38 cellular contexts compared by ENCODE assay signal in genomic region chr10:87642988-87643387, GRCh38. TPM values are rescaled to one million over a fixed set of nuclear protein-coding genes. Genes with fewer than 3 reads are reported as not detected.
"Had no signal": no experiment of that assay in that cellular context is flagged by ENCODE, and none has a peak within 500 bp of the region (broad histone marks: within the 10 kb centered on the region; RNA-seq: fewer than 3 reads in every experiment).

No MANE protein-coding gene starts in this region.

- H3K4me3 ChIP-seq: esophagus squamous epithelium, gastrocnemius medialis, hepatocyte, psoas muscle, sigmoid colon, smooth muscle cell, stomach, tibial nerve had no signal

- H3K4me3 Mint-ChIP-seq: activated CD4-positive, alpha-beta memory T cell treated with anti-CD3 and anti-CD28 coated beads for 36 hours; activated CD4-positive, alpha-beta T cell treated with anti-CD3 and anti-CD28 coated beads, Interleukin-2, amount 10 ng/mL, durations not matched to agents 24 days and 14 days; activated naive CD4-positive, alpha-beta T cell treated with anti-CD3 and anti-CD28 coated beads for 36 hours; activated naive CD8-positive, alpha-beta T cell treated with anti-CD3 and anti-CD28 coated beads for 36 hours; activated T-helper 1 cell treated with anti-CD3 and anti-CD28 coated beads, Interleukin-12 subunit alpha, Interleukin-12 subunit beta, Interleukin-2, Interleukin-4 antibody, amounts not matched to agents 30 ng/mL and 10 ng/mL and 1 ng/mL, durations not matched to agents 14 hours and 24 hours and 36 hours; dendritic cell treated with granulocyte-macrophage colony-stimulating factor and Interleukin-4, amounts not matched to agents 40 ng/mL and 50 ng/mL, for 4 days; endodermal cell; naive thymus-derived CD4-positive, alpha-beta T cell; stimulated activated memory B cell treated with anti-CD40 and anti-IgM and Interleukin-4, amounts not matched to agents 10 μg/mL and 1 μg/mL and 100 μg/mL, for 72 hours; T-helper 1 cell treated with Interleukin-12 subunit alpha and Interleukin-12 subunit beta and Interleukin-4 antibody, amounts not matched to agents 30 μg/mL and 1 μg/mL, for 36 hours had no signal

- H3K4me1 Mint-ChIP-seq: naive thymus-derived CD4-positive, alpha-beta T cell had no signal

- H3K4me2 ChIP-seq: hepatocyte, smooth muscle cell had no signal

- H3K79me2 ChIP-seq: hepatocyte, parathyroid adenoma had no signal

- H3K27me3 Mint-ChIP-seq: activated CD4-positive, alpha-beta memory T cell treated with anti-CD3 and anti-CD28 coated beads for 36 hours; activated CD4-positive, alpha-beta T cell treated with anti-CD3 and anti-CD28 coated beads, Interleukin-2, amount 10 ng/mL, durations not matched to agents 24 days and 14 days; activated naive CD8-positive, alpha-beta T cell treated with anti-CD3 and anti-CD28 coated beads for 36 hours; stimulated activated memory B cell treated with anti-CD40 and anti-IgM and Interleukin-4, amounts not matched to agents 10 μg/mL and 1 μg/mL and 100 μg/mL, for 72 hours had no signal

- ATAC-seq: gastrocnemius medialis; left cardiac atrium; naive thymus-derived CD4-positive, alpha-beta T cell; psoas muscle; stimulated activated memory B cell treated with anti-CD40 and anti-IgM and Interleukin-4, amounts not matched to agents 10 μg/mL and 1 μg/mL and 100 μg/mL, for 72 hours had no signal

- H3K9me3 Mint-ChIP-seq: endodermal cell had no signal

- H2AFZ ChIP-seq: hepatocyte, parathyroid adenoma had no signal

- H3K27ac ChIP-seq: brain microvascular endothelial cell, esophagus squamous epithelium, gastrocnemius medialis, hepatocyte, parathyroid adenoma, psoas muscle, sigmoid colon, stomach, tibial nerve, WERI-Rb-1 had no signal

- DNase-seq: activated CD4-positive, alpha-beta memory T cell treated with anti-CD3 and anti-CD28 coated beads for 36 hours; activated CD4-positive, alpha-beta T cell treated with anti-CD3 and anti-CD28 coated beads, Interleukin-2, amount 10 ng/mL, durations not matched to agents 24 days and 14 days; activated CD4-positive, CD25-positive, alpha-beta regulatory T cell treated with anti-CD3 and anti-CD28 coated beads, Interleukin-2, amount 50 U/mL, for 72 hours; activated CD8-positive, alpha-beta memory T cell treated with anti-CD3 and anti-CD28 coated beads, Interleukin-2, amount 50 U/mL, for 4 hours; activated effector memory CD4-positive, alpha-beta T cell treated with anti-CD3 and anti-CD28 coated beads, Interleukin-2, amount 50 U/mL, for 16 hours; activated naive CD4-positive, alpha-beta T cell treated with anti-CD3 and anti-CD28 coated beads for 36 hours; activated naive CD8-positive, alpha-beta T cell treated with anti-CD3 and anti-CD28 coated beads for 36 hours; activated T-cell treated with anti-CD3 and anti-CD28 coated beads, Interleukin-2, amount 50 U/mL, for 1 hour; amniotic stem cell; brain microvascular endothelial cell; central memory CD4-positive, alpha-beta T cell; endodermal cell; esophagus squamous epithelium; gastrocnemius medialis; glutamatergic neuron; islet precursor cell; left cardiac atrium; midbrain; naive thymus-derived CD4-positive, alpha-beta T cell; nucleus accumbens; psoas muscle; sigmoid colon; stimulated activated CD4-positive, alpha-beta T cell treated with anti-CD3 and anti-CD28 coated beads, Interleukin-1b, Interleukin-23, amount 100 ng/mL, for 48 hours; stimulated activated CD4-positive, alpha-beta T cell treated with anti-CD3 and anti-CD28 coated beads, Interleukin-4, amount 100 ng/mL, for 4 hours; stimulated activated CD8-positive, alpha-beta memory T cell treated with anti-CD3 and anti-CD28 coated beads, Interleukin-4, amount 100 ng/mL, for 48 hours; stomach; SW 1271; T-helper 9 cell; WERI-Rb-1 had no signal

- H3K36me3 ChIP-seq: brain microvascular endothelial cell, esophagus squamous epithelium, gastrocnemius medialis, sigmoid colon, stomach, tibial nerve, WERI-Rb-1 had no signal

- H3K27ac Mint-ChIP-seq: activated CD4-positive, alpha-beta memory T cell treated with anti-CD3 and anti-CD28 coated beads for 36 hours; activated CD4-positive, alpha-beta T cell treated with anti-CD3 and anti-CD28 coated beads, Interleukin-2, amount 10 ng/mL, durations not matched to agents 24 days and 14 days; activated naive CD4-positive, alpha-beta T cell treated with anti-CD3 and anti-CD28 coated beads for 36 hours; activated naive CD8-positive, alpha-beta T cell treated with anti-CD3 and anti-CD28 coated beads for 36 hours; activated T-helper 1 cell treated with anti-CD3 and anti-CD28 coated beads, Interleukin-12 subunit alpha, Interleukin-12 subunit beta, Interleukin-2, Interleukin-4 antibody, amounts not matched to agents 30 ng/mL and 10 ng/mL and 1 ng/mL, durations not matched to agents 14 hours and 24 hours and 36 hours; dendritic cell treated with granulocyte-macrophage colony-stimulating factor and Interleukin-4, amounts not matched to agents 40 ng/mL and 50 ng/mL, for 4 days; endodermal cell; naive thymus-derived CD4-positive, alpha-beta T cell; stimulated activated memory B cell treated with anti-CD40 and anti-IgM and Interleukin-4, amounts not matched to agents 10 μg/mL and 1 μg/mL and 100 μg/mL, for 72 hours; T-helper 1 cell treated with Interleukin-12 subunit alpha and Interleukin-12 subunit beta and Interleukin-4 antibody, amounts not matched to agents 30 μg/mL and 1 μg/mL, for 36 hours had no signal

- H3K27me3 ChIP-seq: brain microvascular endothelial cell, esophagus squamous epithelium, gastrocnemius medialis, hepatocyte, sigmoid colon, stomach, tibial nerve had no signal

- H3K9ac ChIP-seq: parathyroid adenoma had no signal

- FAIRE-seq: astrocyte had no signal

- H3K36me3 Mint-ChIP-seq: activated CD4-positive, alpha-beta memory T cell treated with anti-CD3 and anti-CD28 coated beads for 36 hours; stimulated activated memory B cell treated with anti-CD40 and anti-IgM and Interleukin-4, amounts not matched to agents 10 μg/mL and 1 μg/mL and 100 μg/mL, for 72 hours had no signal

- H3K9me3 ChIP-seq: esophagus squamous epithelium, gastrocnemius medialis, psoas muscle, sigmoid colon, stomach, tibial nerve had no signal

- H3K4me1 ChIP-seq: esophagus squamous epithelium, gastrocnemius medialis, parathyroid adenoma, psoas muscle, sigmoid colon, stomach, tibial nerve had no signal

RNA-seq across cellular contexts. Expression of gene PAPSS2, which starts 16.7 kb away (rescaled TPM):
- total RNA-seq: activated CD4-positive, alpha-beta T cell treated with anti-CD3 and anti-CD28 coated beads, Interleukin-2, amount 10 ng/mL, durations not matched to agents 24 days and 14 days had no signal
